ENCODE assay signal across 20 cellular contexts in the genomic region with DNA sequence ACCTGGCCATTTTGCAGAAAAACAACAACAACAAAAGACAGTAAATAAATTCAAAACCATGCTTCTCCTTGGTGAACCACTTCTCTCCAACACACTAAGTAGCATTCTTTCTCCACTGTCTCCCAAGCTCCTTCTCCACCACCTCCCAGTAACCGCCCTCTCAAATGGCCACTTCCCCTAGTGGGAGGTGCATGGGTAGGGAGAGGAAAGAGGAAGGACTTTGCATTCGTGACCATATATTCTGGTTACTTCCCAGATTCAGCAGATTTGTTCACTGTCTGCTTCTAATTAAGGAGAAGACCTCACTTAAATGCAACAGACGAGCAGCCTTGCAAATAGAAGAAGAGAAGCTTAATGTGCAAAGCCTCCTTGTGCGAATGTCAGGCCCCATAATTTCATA.
DNase-seq lines count a peak whose midpoint lies in the region; ATAC-seq and TF ChIP-seq lines count a peak whose summit lies in the region.
"Had no signal": no experiment of that assay in that cellular context is flagged by ENCODE, and none has a peak within 500 bp of the region (broad histone marks: within the 10 kb centered on the region; RNA-seq: fewer than 3 reads in every experiment).

No MANE protein-coding gene starts in this region.

- DNase-seq in Right ventricle myocardium inferior (ENCODE audit: missing footprints): no peak
- DNase-seq in left ventricle myocardium inferior: no peak
- DNase-seq in SKM-1 treated with dmso at 0.1 percent for 144 hours (lab: John Stamatoyannopoulos, UW; ENCODE audit: unreplicated experiment): peak; percentile 75
- DNase-seq in left lobe of liver (ENCODE audit: low spot score): no peak
- peak in 1 of 2 donors; percentile 24 for DNase-seq in upper lobe of left lung
- no peak for DNase-seq in H4 (ENCODE audit: low spot score)
- no peak for DNase-seq in NCI-H2107 (lab: John Stamatoyannopoulos, UW)
- DNase-seq: activated CD4-positive, alpha-beta T cell treated with anti-CD3 and anti-CD28 coated beads, Interleukin-2, amount 10 ng/mL, durations not matched to agents 7 days and 5 days; activated gamma-delta T cell treated with Interleukin-2 at 50 U/mL for 16 hours; amniotic stem cell; central memory CD4-positive, alpha-beta T cell; DMS 273 treated with DMSO at 0.1 percent for 48 hours; HFFc6; MG63; NCI-H187 treated with DMSO at 0.1 percent for 48 hours; psoas muscle; SHP77; stimulated activated CD4-positive, alpha-beta T cell treated with anti-CD3 and anti-CD28 coated beads, Interleukin-12 subunit alpha, Interleukin-12 subunit beta, amount 100 ng/mL, for 4 hours had no signal

- TF ChIP-seq EP300 in upper lobe of left lung (IDR thresholded peaks at IDR 0.05): no peak

- H3K27ac ChIP-seq in left ventricle myocardium inferior (replicated peaks) (no peak overlapping the region), upper lobe of left lung (no peak overlapping the region)
- H3K27ac ChIP-seq: psoas muscle had no signal

- TF ChIP-seq CTCF in left ventricle myocardium inferior (IDR thresholded peaks at IDR 0.05; ENCODE audit: borderline replicate concordance) (no peak), upper lobe of left lung (IDR thresholded peaks at IDR 0.05) (no peak)

- TF ChIP-seq POLR2A in upper lobe of left lung (IDR thresholded peaks at IDR 0.05): peak in 1 of 4 donors; percentile 32

- 57 to 64% methylated on average over 4 of the region's 4 CpGs for WGBS in upper lobe of left lung, 2 donors

- H3K4me1 ChIP-seq in left ventricle myocardium inferior (no peaks in the 10 kb centered on the region), upper lobe of left lung (no peaks in the 10 kb centered on the region)
- H3K4me1 ChIP-seq: psoas muscle had no signal

- peak; percentile 67 for ATAC-seq in Right ventricle myocardium inferior
- ATAC-seq in left lobe of liver: peak; percentile 49
- peak; percentile 67 to 90 for ATAC-seq in upper lobe of left lung (ENCODE audit: low FRiP score in 2 of 2)
- ATAC-seq in GM19397 (IDR thresholded peaks at IDR 0.05; ENCODE audit: unreplicated experiment): no peak
- ATAC-seq: psoas muscle had no signal

- no peak overlapping the region for H3K4me3 ChIP-seq in left ventricle myocardium inferior
- no peak overlapping the region for H3K4me3 ChIP-seq in upper lobe of left lung
- H3K4me3 ChIP-seq: heart right ventricle, MG63, psoas muscle had no signal

- H3K9me3 ChIP-seq in left ventricle myocardium inferior (replicated peaks) (no peaks in the 10 kb centered on the region), upper lobe of left lung (no peaks in the 10 kb centered on the region)
- H3K9me3 ChIP-seq: heart right ventricle, MG63, psoas muscle had no signal

- intact Hi-C loops in Right ventricle myocardium inferior (cut with DNase I) (no loop called here), left ventricle myocardium inferior (cut with micrococcal nuclease) (no loop called here)

- H3K36me3 ChIP-seq in left ventricle myocardium inferior: no peaks in the 10 kb centered on the region
- H3K36me3 ChIP-seq in upper lobe of left lung: no peaks in the 10 kb centered on the region
- H3K36me3 ChIP-seq: heart right ventricle, MG63 had no signal

- H3K27me3 ChIP-seq in left ventricle myocardium inferior (ENCODE audit: low read depth): no peaks in the 10 kb centered on the region
- no peaks in the 10 kb centered on the region for H3K27me3 ChIP-seq in upper lobe of left lung
- H3K27me3 ChIP-seq: MG63 had no signal
